In genomic region chr6:3813918-3814317, GRCh38 we compare ENCODE assay signal across 16 cellular contexts.
"Had no signal": no experiment of that assay in that cellular context is flagged by ENCODE, and none has a peak within 500 bp of the region (broad histone marks: within the 10 kb centered on the region; RNA-seq: fewer than 3 reads in every experiment).

No MANE protein-coding gene starts in this region.

- H3K9me3 Mint-ChIP-seq: endodermal cell; mesothelial cell of epicardium; natural killer cell; neural crest cell; stimulated activated naive CD8-positive, alpha-beta T cell treated with anti-CD3 and anti-CD28 coated beads, Interleukin-15, amount 100 ng/mL, for 72 hours had no signal

- H3K4me1 ChIP-seq: colonic mucosa had no signal

- DNase-seq: colonic mucosa; effector CD4-positive, alpha-beta T cell; endodermal cell; hypothalamus; natural killer cell; sigmoid colon; stimulated activated CD4-positive, alpha-beta T cell treated with anti-CD3 and anti-CD28 coated beads, Interleukin-4, amount 100 ng/mL, for 4 hours; stimulated activated naive CD8-positive, alpha-beta T cell treated with anti-CD3 and anti-CD28 coated beads, Interleukin-15, amount 100 ng/mL, for 72 hours; testis had no signal

- H3K4me1 Mint-ChIP-seq: natural killer cell; stimulated activated naive CD8-positive, alpha-beta T cell treated with anti-CD3 and anti-CD28 coated beads, Interleukin-15, amount 100 ng/mL, for 72 hours had no signal

- H3K27me3 Mint-ChIP-seq: stimulated activated naive B cell treated with anti-CD40 and anti-IgM and Interleukin-4, amounts not matched to agents 10 μg/mL and 1 μg/mL and 100 μg/mL, for 72 hours had no signal

- H3K36me3 ChIP-seq: colonic mucosa, gastrocnemius medialis, heart right ventricle, sigmoid colon, tibial nerve had no signal

- H3K27me3 ChIP-seq: colonic mucosa, gastrocnemius medialis, heart right ventricle, sigmoid colon, testis, tibial nerve had no signal

- H3K4me3 Mint-ChIP-seq: endodermal cell; mesothelial cell of epicardium; natural killer cell; neural crest cell; stimulated activated naive CD8-positive, alpha-beta T cell treated with anti-CD3 and anti-CD28 coated beads, Interleukin-15, amount 100 ng/mL, for 72 hours had no signal

- ATAC-seq: natural killer cell had no signal

- H3K27ac ChIP-seq: colonic mucosa, testis, tibial nerve had no signal

- H3K27ac Mint-ChIP-seq: endodermal cell; natural killer cell; stimulated activated naive B cell treated with anti-CD40 and anti-IgM and Interleukin-4, amounts not matched to agents 10 μg/mL and 1 μg/mL and 100 μg/mL, for 72 hours; stimulated activated naive CD8-positive, alpha-beta T cell treated with anti-CD3 and anti-CD28 coated beads, Interleukin-15, amount 100 ng/mL, for 72 hours had no signal

- H3K4me3 ChIP-seq: colonic mucosa, heart right ventricle, sigmoid colon, skin epidermis, testis, tibial nerve had no signal

- H3K9me3 ChIP-seq: colonic mucosa, gastrocnemius medialis, heart right ventricle, sigmoid colon, testis, tibial nerve had no signal

- H3K36me3 Mint-ChIP-seq: mesothelial cell of epicardium; natural killer cell; stimulated activated naive B cell treated with anti-CD40 and anti-IgM and Interleukin-4, amounts not matched to agents 10 μg/mL and 1 μg/mL and 100 μg/mL, for 72 hours had no signal
